ENCODE assay signal across 11 cellular contexts in genomic region chr1:172360511-172360910, GRCh38. TPM values are rescaled to one million over a fixed set of nuclear protein-coding genes. Genes with fewer than 3 reads are reported as not detected.
DNase-seq lines count a peak whose midpoint lies in the region; ATAC-seq and TF ChIP-seq lines count a peak whose summit lies in the region.
"Had no signal": no experiment of that assay in that cellular context is flagged by ENCODE, and none has a peak within 500 bp of the region (broad histone marks: within the 10 kb centered on the region; RNA-seq: fewer than 3 reads in every experiment).

No MANE protein-coding gene starts in this region.

- DNase-seq in HuH-7 (ENCODE audit: low spot score) = peak; percentile 13
- DNase-seq in mucosa of descending colon = peak in 2 of 3 donors; percentile 18 to 36
- DNase-seq in stimulated activated CD4-positive, alpha-beta T cell treated with anti-CD3 and anti-CD28 coated beads, Interleukin-4, amount 100 ng/mL, for 4 hours = no peak
- no peak for DNase-seq in C1 segment of cervical spinal cord (lab: John Stamatoyannopoulos, UW)
- DNase-seq: activated effector memory CD4-positive, alpha-beta T cell treated with Interleukin-2 at 50 U/mL for 16 hours; esophagus squamous epithelium had no signal

- H2AFZ ChIP-seq in ACC112 (ENCODE audit: low read length, unreplicated experiment) = peak overlapping the region; percentile 78

- intact Hi-C loops in mucosa of descending colon (cut with DNase I, micrococcal nuclease) = no loop called here

- H3K4me3 ChIP-seq in ACC112 (ENCODE audit: low read depth, low read length) (no peak overlapping the region), mucosa of descending colon (no peak overlapping the region)
- H3K4me3 ChIP-seq: esophagus squamous epithelium had no signal

- H3K27me3 ChIP-seq in ACC112 (ENCODE audit: insufficient read depth, low read length) = no peaks in the 10 kb centered on the region
- H3K27me3 ChIP-seq: esophagus squamous epithelium had no signal

- no peaks in the 10 kb centered on the region for H3K27me3 Mint-ChIP-seq in brain

- H3K9me3 Mint-ChIP-seq in brain = peaks cover 2 to 7% (median 4%) of the 10 kb centered on the region in 5 experiments

- H3K79me2 ChIP-seq in ACC112 (ENCODE audit: control insufficient read depth, insufficient read depth, low read length, unreplicated experiment) = no peaks in the 10 kb centered on the region

- peak overlapping the region in 4 of 5 experiments; percentile 68 to 99 (median 84) for H3K27ac Mint-ChIP-seq in brain

- ATAC-seq in mucosa of descending colon (peak; percentile 63), HG03469 (IDR thresholded peaks at IDR 0.05; ENCODE audit: unreplicated experiment) (no peak), GM18520 (IDR thresholded peaks at IDR 0.05; ENCODE audit: unreplicated experiment) (no peak)

- TF ChIP-seq CTCF in brain (conservative IDR thresholded peaks at IDR 0.05) (no peak), mucosa of descending colon (IDR thresholded peaks at IDR 0.05) (no peak)

- no peaks in the 10 kb centered on the region for H3K36me3 Mint-ChIP-seq in brain

- peaks cover 42% of the 10 kb centered on the region for H3K4me1 Mint-ChIP-seq in brain

- H3K4me1 ChIP-seq in ACC112 (ENCODE audit: control insufficient read depth, insufficient read depth, low read length, unreplicated experiment) (peaks cover 47% of the 10 kb centered on the region), mucosa of descending colon (ENCODE audit: low read depth) (peaks cover 46% of the 10 kb centered on the region)

- peak overlapping the region in 3 of 5 experiments; percentile 29 to 68 (median 61) for H3K4me3 Mint-ChIP-seq in brain

- no peak overlapping the region; the same call in 1 of the 2 replicates for H3K27ac ChIP-seq in ACC112 (ENCODE audit: low read depth, low read length)

- no peaks in the 10 kb centered on the region for H3K9me3 ChIP-seq in mucosa of descending colon

- H3K36me3 ChIP-seq in ACC112 (ENCODE audit: insufficient read depth, low read length) (no peaks in the 10 kb centered on the region), mucosa of descending colon (ENCODE audit: low read depth) (no peaks in the 10 kb centered on the region)
- H3K36me3 ChIP-seq: esophagus squamous epithelium had no signal

RNA-seq across cellular contexts. Expression of gene C1orf105, which starts 60.0 kb away (rescaled TPM):
- not detected for polyA plus RNA-seq in brain (ENCODE audit: insufficient read depth, low read depth, low replicate concordance)
- not detected for total RNA-seq in mucosa of descending colon
- total RNA-seq: esophagus squamous epithelium; T-helper 1 cell treated with Interleukin-12 subunit alpha and Interleukin-12 subunit beta and Interleukin-4 antibody, amounts not matched to agents 30 ng/mL and 1 ng/mL, for 36 hours had no signal

Comparison
In these comparisons a context has a peak if more than half of its experiments do, and no peak if none do; other contexts are left out.
1. DNase-seq: peak in HuH-7 (single experiment) and mucosa of descending colon (2 of 3); none in stimulated activated CD4-positive, alpha-beta T cell treated with anti-CD3 and anti-CD28 coated beads, Interleukin-4, amount 100 ng/mL, for 4 hours (0 of 2) and C1 segment of cervical spinal cord (0 of 14).